29 cellular contexts compared by ENCODE assay signal in the genomic region with DNA sequence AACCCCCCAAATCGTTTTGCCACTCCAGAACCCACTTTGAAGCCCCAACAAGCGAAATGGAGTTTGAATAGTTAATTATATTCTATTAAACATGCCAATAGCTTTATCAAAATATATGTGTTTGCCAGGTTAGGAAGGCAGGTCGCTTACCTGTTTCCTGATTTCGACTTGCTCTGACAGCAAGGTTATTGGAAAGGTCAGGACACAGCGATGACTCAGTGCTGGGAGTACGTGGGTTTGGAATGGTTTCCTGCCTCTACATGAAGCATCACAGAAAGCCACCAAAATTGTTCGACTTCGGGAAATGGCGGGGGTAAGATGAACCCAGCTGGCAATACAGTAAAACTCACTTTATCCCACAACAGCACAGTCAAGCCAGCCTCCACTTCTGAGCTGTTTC.
A peak's percentile ranks its signal among the peaks of the same experiment; 100 is the strongest.
DNase-seq lines count a peak whose midpoint lies in the region; ATAC-seq and TF ChIP-seq lines count a peak whose summit lies in the region.
"Had no signal": no experiment of that assay in that cellular context is flagged by ENCODE, and none has a peak within 500 bp of the region (broad histone marks: within the 10 kb centered on the region; RNA-seq: fewer than 3 reads in every experiment).

No MANE protein-coding gene starts in this region.

- no peaks in the 10 kb centered on the region for H3K27me3 ChIP-seq in uterus
- H3K27me3 ChIP-seq: gastroesophageal sphincter, neural progenitor cell, right atrium auricular region, testis had no signal

- intact Hi-C loops in uterus (cut with DNase I; ENCODE audit: low total_unique reads) = no loop called here

- POLR2A ChIA-PET in WTC11 (lab: Charles Lee) = no interaction called here

- TF ChIP-seq POLR2A in uterus (IDR thresholded peaks at IDR 0.05) = no peak

- no peaks in the 10 kb centered on the region for H3K9me3 ChIP-seq in uterus
- H3K9me3 ChIP-seq: A549, gastroesophageal sphincter, right atrium auricular region, testis had no signal

- H3K27me3 Mint-ChIP-seq in activated T-cell treated with anti-CD3 and anti-CD28 coated beads, Interleukin-2, amount 50 U/mL, for 24 hours = peaks cover 27% of the 10 kb centered on the region
- no peaks in the 10 kb centered on the region; the same call in none of the 2 replicates for H3K27me3 Mint-ChIP-seq in WTC11 (ENCODE audit: low read depth)
- H3K27me3 Mint-ChIP-seq: dendritic cell treated with granulocyte-macrophage colony-stimulating factor and Interleukin-4, amounts not matched to agents 40 ng/mL and 50 ng/mL, for 4 days had no signal

- H3K4me3 Mint-ChIP-seq in activated T-cell treated with anti-CD3 and anti-CD28 coated beads, Interleukin-2, amount 50 U/mL, for 24 hours = no peak overlapping the region
- H3K4me3 Mint-ChIP-seq in WTC11 = no peak overlapping the region
- H3K4me3 Mint-ChIP-seq: CD8-positive, alpha-beta T cell; dendritic cell treated with granulocyte-macrophage colony-stimulating factor and Interleukin-4, amounts not matched to agents 40 ng/mL and 50 ng/mL, for 4 days; memory B cell; neural progenitor cell; T-helper 1 cell treated with Interleukin-12 subunit alpha and Interleukin-12 subunit beta and Interleukin-4 antibody, amounts not matched to agents 30 μg/mL and 1 μg/mL, for 36 hours had no signal

- no peak for ATAC-seq in WTC11
- no peak for ATAC-seq in HG03097 (IDR thresholded peaks at IDR 0.05; ENCODE audit: low FRiP score, unreplicated experiment)
- ATAC-seq: A549; CD8-positive, alpha-beta T cell; gastroesophageal sphincter; left cardiac atrium had no signal

- H3K4me1 ChIP-seq in uterus = no peaks in the 10 kb centered on the region
- H3K4me1 ChIP-seq: A549, gastroesophageal sphincter, neural progenitor cell, parathyroid adenoma, right atrium auricular region, testis had no signal

- no peak overlapping the region for H3K27ac Mint-ChIP-seq in activated T-cell treated with anti-CD3 and anti-CD28 coated beads, Interleukin-2, amount 50 U/mL, for 24 hours
- H3K27ac Mint-ChIP-seq in WTC11 = no peak overlapping the region
- H3K27ac Mint-ChIP-seq: CD8-positive, alpha-beta T cell; dendritic cell treated with granulocyte-macrophage colony-stimulating factor and Interleukin-4, amounts not matched to agents 40 ng/mL and 50 ng/mL, for 4 days; memory B cell; neural progenitor cell; T-helper 1 cell treated with Interleukin-12 subunit alpha and Interleukin-12 subunit beta and Interleukin-4 antibody, amounts not matched to agents 30 μg/mL and 1 μg/mL, for 36 hours had no signal

- peaks cover 7% of the 10 kb centered on the region for H3K4me1 Mint-ChIP-seq in activated T-cell treated with anti-CD3 and anti-CD28 coated beads, Interleukin-2, amount 50 U/mL, for 24 hours (ENCODE audit: low read depth)
- H3K4me1 Mint-ChIP-seq in WTC11 = no peaks in the 10 kb centered on the region
- H3K4me1 Mint-ChIP-seq: neural progenitor cell had no signal

- no peaks in the 10 kb centered on the region for H3K36me3 ChIP-seq in uterus
- H3K36me3 ChIP-seq: gastroesophageal sphincter, neural progenitor cell, right atrium auricular region had no signal

- peak; percentile 34 for DNase-seq in Daoy (ENCODE audit: low read depth)
- peak; percentile 8 for DNase-seq in RPMI7951 (ENCODE audit: low read depth)
- DNase-seq in dermis blood vessel endothelial cell = peak; percentile 87
- peak; percentile 75 to 98 for DNase-seq in lung microvascular endothelial cell (ENCODE audit: low read depth in 2 of 2)
- DNase-seq in uterus = no peak
- no peak for DNase-seq in activated T-cell treated with anti-CD3 and anti-CD28 coated beads, Interleukin-2, amount 50 U/mL, for 24 hours
- DNase-seq in WTC11 (ENCODE audit: low spot score) = no peak
- DNase-seq: activated T-cell treated with anti-CD3 and anti-CD28 coated beads, Interleukin-2, amount 50 U/mL, for 48 hours; AML-193; CD8-positive, alpha-beta T cell; DMS 273 treated with DMSO at 0.1 percent for 48 hours; KG1; left cardiac atrium; NCI-H1417; NCI-H2081 treated with DMSO at 0.1 percent for 48 hours; NCI-H345; RPMI8226; stimulated activated CD4-positive, alpha-beta T cell treated with anti-CD3 and anti-CD28 coated beads, Interleukin-1b, Interleukin-23, amount 100 ng/mL, for 48 hours; stimulated activated naive CD4-positive, alpha-beta T cell treated with Interleukin-2 at 50 U/mL for 16 hours; testis had no signal

- no peak overlapping the region for H3K4me3 ChIP-seq in uterus
- H3K4me3 ChIP-seq: A549, gastroesophageal sphincter, neural progenitor cell, right atrium auricular region, testis had no signal

- CTCF ChIA-PET in WTC11 (lab: Charles Lee) = no interaction called here

- no peak for TF ChIP-seq CTCF in uterus (IDR thresholded peaks at IDR 0.05)
- TF ChIP-seq CTCF in WTC11 (IDR thresholded peaks at IDR 0.05) = no peak

- H3K36me3 Mint-ChIP-seq in activated T-cell treated with anti-CD3 and anti-CD28 coated beads, Interleukin-2, amount 50 U/mL, for 24 hours (ENCODE audit: low read depth) = no peaks in the 10 kb centered on the region
- no peaks in the 10 kb centered on the region for H3K36me3 Mint-ChIP-seq in WTC11
- H3K36me3 Mint-ChIP-seq: CD8-positive, alpha-beta T cell; neural progenitor cell had no signal

- peak overlapping the region in 1 of 2 donors; percentile 40 for H3K27ac ChIP-seq in uterus
- H3K27ac ChIP-seq: A549, gastroesophageal sphincter, neural progenitor cell, parathyroid adenoma, right atrium auricular region, testis had no signal

- H3K9me3 Mint-ChIP-seq in activated T-cell treated with anti-CD3 and anti-CD28 coated beads, Interleukin-2, amount 50 U/mL, for 24 hours = peaks cover 4% of the 10 kb centered on the region
- peaks cover 16% of the 10 kb centered on the region for H3K9me3 Mint-ChIP-seq in WTC11
- H3K9me3 Mint-ChIP-seq: CD8-positive, alpha-beta T cell; neural progenitor cell had no signal

TF ChIP-seq in WTC11, 78 proteins besides CTCF, POLR2A, EP300 and RAD21:
- TF ChIP-seq, protein P1, sequence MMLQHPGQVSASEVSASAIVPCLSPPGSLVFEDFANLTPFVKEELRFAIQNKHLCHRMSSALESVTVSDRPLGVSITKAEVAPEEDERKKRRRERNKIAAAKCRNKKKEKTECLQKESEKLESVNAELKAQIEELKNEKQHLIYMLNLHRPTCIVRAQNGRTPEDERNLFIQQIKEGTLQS (CRISPR knock-in tag; conservative IDR thresholded peaks at IDR 0.05) = no peak
- TF ChIP-seq MYBL2 (CRISPR knock-in tag; IDR thresholded peaks at IDR 0.05) = no peak

Comparison
In these comparisons a context has a peak if more than half of its experiments do, and no peak if none do; other contexts are left out.
1. DNase-seq: peak in Daoy (single experiment), RPMI7951 (single experiment), dermis blood vessel endothelial cell (single experiment) and lung microvascular endothelial cell (2 of 2); none in uterus (0 of 2), activated T-cell treated with anti-CD3 and anti-CD28 coated beads, Interleukin-2, amount 50 U/mL, for 24 hours (single experiment) and WTC11 (single experiment).